ENCODE assay signal across 21 cellular contexts in genomic region chr2:175008801-175009495, GRCh38. TPM values are rescaled to one million over a fixed set of nuclear protein-coding genes. Genes with fewer than 3 reads are reported as not detected.
DNase-seq lines count a peak whose midpoint lies in the region; ATAC-seq and TF ChIP-seq lines count a peak whose summit lies in the region.
"Had no signal": no experiment of that assay in that cellular context is flagged by ENCODE, and none has a peak within 500 bp of the region (broad histone marks: within the 10 kb centered on the region; RNA-seq: fewer than 3 reads in every experiment).

No MANE protein-coding gene starts in this region.

- H3K27ac Mint-ChIP-seq in activated naive CD4-positive, alpha-beta T cell treated with anti-CD3 and anti-CD28 coated beads, Interleukin-2, amount 50 U/mL, for 24 hours: peak overlapping the region; percentile 73
- H3K27ac Mint-ChIP-seq in activated naive CD4-positive, alpha-beta T cell treated with anti-CD3 and anti-CD28 coated beads, Interleukin-2, amount 50 U/mL, for 72 hours: no peak overlapping the region
- H3K27ac Mint-ChIP-seq: CD8-positive, alpha-beta T cell; IgD-negative memory B cell had no signal

- H3K36me3 ChIP-seq in esophagus muscularis mucosa: no peaks in the 10 kb centered on the region
- H3K36me3 ChIP-seq in thoracic aorta: no peaks in the 10 kb centered on the region

- DNase-seq in activated naive CD4-positive, alpha-beta T cell treated with anti-CD3 and anti-CD28 coated beads, Interleukin-2, amount 50 U/mL, for 72 hours (ENCODE audit: low spot score in 2 of 2): no peak
- DNase-seq in DMS79 (lab: John Stamatoyannopoulos, UW) (peak; percentile 51), esophagus muscularis mucosa (ENCODE audit: extremely low spot score) (no peak), thoracic aorta (ENCODE audit: low spot score) (no peak), NCI-H128 (lab: John Stamatoyannopoulos, UW; ENCODE audit: unreplicated experiment) (no peak)
- DNase-seq: AML-193; C1 segment of cervical spinal cord; Calu3; CD8-positive, alpha-beta T cell; DMS153; GDM1; NCI-H1105; NCI-H2029 treated with DMSO at 0.1 percent for 48 hours; NCI-H345; NCI-H524 treated with DMSO at 0.1 percent for 48 hours; PC-9; RPMI8226 had no signal

- H3K9me3 Mint-ChIP-seq in activated naive CD4-positive, alpha-beta T cell treated with anti-CD3 and anti-CD28 coated beads, Interleukin-2, amount 50 U/mL, for 24 hours: no peaks in the 10 kb centered on the region
- H3K9me3 Mint-ChIP-seq in activated naive CD4-positive, alpha-beta T cell treated with anti-CD3 and anti-CD28 coated beads, Interleukin-2, amount 50 U/mL, for 72 hours: no peaks in the 10 kb centered on the region
- H3K9me3 Mint-ChIP-seq: CD8-positive, alpha-beta T cell had no signal

- no peaks in the 10 kb centered on the region for H3K9me3 ChIP-seq in esophagus muscularis mucosa
- no peaks in the 10 kb centered on the region for H3K9me3 ChIP-seq in thoracic aorta

- no peak for ATAC-seq in activated naive CD4-positive, alpha-beta T cell treated with anti-CD3 and anti-CD28 coated beads, Interleukin-2, amount 50 U/mL, for 72 hours
- ATAC-seq in thoracic aorta (ENCODE audit: insufficient number of reproducible peaks, low FRiP score, low read depth) (no peak), GM21723 (IDR thresholded peaks at IDR 0.05; ENCODE audit: unreplicated experiment) (no peak)
- ATAC-seq: CD8-positive, alpha-beta T cell; SK-N-SH treated with all-trans-retinoic acid at 6 μM for 48 hours had no signal

- 44% methylated on average over 3 of the region's 3 CpGs for WGBS in esophagus muscularis mucosa

- peaks cover 4% of the 10 kb centered on the region for H3K4me1 Mint-ChIP-seq in activated naive CD4-positive, alpha-beta T cell treated with anti-CD3 and anti-CD28 coated beads, Interleukin-2, amount 50 U/mL, for 24 hours

- no peak for TF ChIP-seq EP300 in esophagus muscularis mucosa (IDR thresholded peaks at IDR 0.05)

- H3K27ac ChIP-seq in esophagus muscularis mucosa (replicated peaks in 1 of 4): peak overlapping the region in 3 of 4 donors; percentile 36 to 62 (median 51)
- peak overlapping the region; percentile 45 to 74 for H3K27ac ChIP-seq in thoracic aorta
- H3K27ac ChIP-seq: PC-9 had no signal

- no peak overlapping the region for H3K4me3 Mint-ChIP-seq in activated naive CD4-positive, alpha-beta T cell treated with anti-CD3 and anti-CD28 coated beads, Interleukin-2, amount 50 U/mL, for 24 hours
- H3K4me3 Mint-ChIP-seq: CD8-positive, alpha-beta T cell had no signal

- intact Hi-C loops in esophagus muscularis mucosa (cut with DNase I): no loop called here

- H3K27me3 ChIP-seq in esophagus muscularis mucosa (no peaks in the 10 kb centered on the region), thoracic aorta (replicated peaks; ENCODE audit: insufficient read depth) (no peaks in the 10 kb centered on the region)

- no peaks in the 10 kb centered on the region for H3K36me3 Mint-ChIP-seq in activated naive CD4-positive, alpha-beta T cell treated with anti-CD3 and anti-CD28 coated beads, Interleukin-2, amount 50 U/mL, for 24 hours
- H3K36me3 Mint-ChIP-seq in activated naive CD4-positive, alpha-beta T cell treated with anti-CD3 and anti-CD28 coated beads, Interleukin-2, amount 50 U/mL, for 72 hours: no peaks in the 10 kb centered on the region
- H3K36me3 Mint-ChIP-seq: CD8-positive, alpha-beta T cell; IgD-negative memory B cell had no signal

- no peak overlapping the region for H3K4me3 ChIP-seq in esophagus muscularis mucosa
- H3K4me3 ChIP-seq in thoracic aorta: peak overlapping the region; percentile 17
- H3K4me3 ChIP-seq: PC-9 had no signal

- peaks cover 30 to 59% (median 50%) of the 10 kb centered on the region in 4 donors for H3K4me1 ChIP-seq in esophagus muscularis mucosa
- H3K4me1 ChIP-seq in thoracic aorta (ENCODE audit: control insufficient read depth in 1 of 2, low read depth in 2 of 2): peaks cover 18 to 33% of the 10 kb centered on the region in 2 donors

- TF ChIP-seq CTCF in esophagus muscularis mucosa (IDR thresholded peaks at IDR 0.05): no peak
- no peak for TF ChIP-seq CTCF in thoracic aorta (IDR thresholded peaks at IDR 0.05)

- peaks cover 20% of the 10 kb centered on the region for H3K27me3 Mint-ChIP-seq in activated naive CD4-positive, alpha-beta T cell treated with anti-CD3 and anti-CD28 coated beads, Interleukin-2, amount 50 U/mL, for 24 hours

- TF ChIP-seq POLR2A in esophagus muscularis mucosa (IDR thresholded peaks at IDR 0.05; ENCODE audit: low read depth): no peak

RNA-seq across cellular contexts. Expression of gene CHN1, which starts 3.8 kb away (rescaled TPM):
- 1 to 10 TPM; 2.9 to 3.3 TPM for total RNA-seq in activated naive CD4-positive, alpha-beta T cell treated with anti-CD3 and anti-CD28 coated beads, Interleukin-2, amount 50 U/mL, for 72 hours
- total RNA-seq in esophagus muscularis mucosa (10 to 100 TPM; 23.2 to 32.3 (median 29.8) TPM), thoracic aorta (10 to 100 TPM; 13.3 to 30.7 TPM)
